22 cellular contexts compared by ENCODE assay signal in genomic region chr6:106372838-106373501, GRCh38. TPM values are rescaled to one million over a fixed set of nuclear protein-coding genes. Genes with fewer than 3 reads are reported as not detected.
DNase-seq lines count a peak whose midpoint lies in the region; ATAC-seq and TF ChIP-seq lines count a peak whose summit lies in the region.
"Had no signal": no experiment of that assay in that cellular context is flagged by ENCODE, and none has a peak within 500 bp of the region (broad histone marks: within the 10 kb centered on the region; RNA-seq: fewer than 3 reads in every experiment).

No MANE protein-coding gene starts in this region.

- H3K27ac Mint-ChIP-seq in T-helper 2 cell treated with Interferon-gamma antibody and Interleukin-4, amounts not matched to agents 5 μg/mL and 100 μg/mL, for 36 hours: peak overlapping the region; percentile 66
- no peak overlapping the region for H3K27ac Mint-ChIP-seq in natural killer cell treated with Interleukin-12 subunit alpha and Interleukin-12 subunit beta and Interleukin-15 and Interleukin-18, amount 100 ng/mL, for 72 hours
- H3K27ac Mint-ChIP-seq: brain, memory B cell had no signal

- H3K36me3 ChIP-seq in body of pancreas (replicated peaks in 1 of 2; ENCODE audit: insufficient read depth in 1 of 2, low read depth in 2 of 2) (no peaks in the 10 kb centered on the region), right atrium auricular region (no peaks in the 10 kb centered on the region)
- H3K36me3 ChIP-seq: adrenal gland, heart left ventricle, Peyer's patch, tibial artery had no signal

- H3K36me3 Mint-ChIP-seq in T-helper 2 cell treated with Interferon-gamma antibody and Interleukin-4, amounts not matched to agents 5 μg/mL and 100 μg/mL, for 36 hours (ENCODE audit: low read depth): no peaks in the 10 kb centered on the region
- no peaks in the 10 kb centered on the region for H3K36me3 Mint-ChIP-seq in natural killer cell treated with Interleukin-12 subunit alpha and Interleukin-12 subunit beta and Interleukin-15 and Interleukin-18, amount 100 ng/mL, for 72 hours
- H3K36me3 Mint-ChIP-seq: brain, memory B cell had no signal

- peaks cover 7% of the 10 kb centered on the region for H3K27me3 Mint-ChIP-seq in T-helper 2 cell treated with Interferon-gamma antibody and Interleukin-4, amounts not matched to agents 5 μg/mL and 100 μg/mL, for 36 hours (ENCODE audit: low read depth)
- peaks cover 11 to 15% of the 10 kb centered on the region in 2 donors for H3K27me3 Mint-ChIP-seq in natural killer cell treated with Interleukin-12 subunit alpha and Interleukin-12 subunit beta and Interleukin-15 and Interleukin-18, amount 100 ng/mL, for 72 hours
- H3K27me3 Mint-ChIP-seq: memory B cell had no signal

- H3K27ac ChIP-seq in body of pancreas: peak overlapping the region in 3 of 4 donors; percentile 12 to 25 (median 23)
- no peak overlapping the region for H3K27ac ChIP-seq in right atrium auricular region
- no peak overlapping the region for H3K27ac ChIP-seq in substantia nigra (ENCODE audit: low read depth, low read length, poor library complexity, severe bottlenecking)
- H3K27ac ChIP-seq: 22Rv1, adrenal gland, C4-2B, heart left ventricle, Peyer's patch, tibial artery had no signal

- no peak overlapping the region for H3K4me3 ChIP-seq in body of pancreas
- H3K4me3 ChIP-seq in right atrium auricular region: no peak overlapping the region
- H3K4me3 ChIP-seq: adrenal gland, heart left ventricle, Peyer's patch, tibial artery had no signal

- peak overlapping the region; percentile 50 for H3K4me3 Mint-ChIP-seq in T-helper 2 cell treated with Interferon-gamma antibody and Interleukin-4, amounts not matched to agents 5 μg/mL and 100 μg/mL, for 36 hours
- H3K4me3 Mint-ChIP-seq in natural killer cell treated with Interleukin-12 subunit alpha and Interleukin-12 subunit beta and Interleukin-15 and Interleukin-18, amount 100 ng/mL, for 72 hours: no peak overlapping the region
- H3K4me3 Mint-ChIP-seq: brain, memory B cell had no signal

- ATAC-seq in body of pancreas: no peak
- no peak for ATAC-seq in natural killer cell treated with Interleukin-12 subunit alpha and Interleukin-12 subunit beta and Interleukin-15 and Interleukin-18, amount 100 ng/mL, for 72 hours
- ATAC-seq: heart left ventricle, left colon had no signal

- no peak for DNase-seq in T-helper 2 cell treated with Interferon-gamma antibody and Interleukin-4, amounts not matched to agents 5 μg/mL and 100 μg/mL, for 36 hours (ENCODE audit: low spot score)
- DNase-seq in T-helper 2 cell (no peak), HT-29 (ENCODE audit: low spot score) (peak; percentile 39), body of pancreas (no peak), kidney tubule cell (ENCODE audit: low spot score) (peak; percentile 86), right atrium auricular region (ENCODE audit: low spot score) (no peak), substantia nigra (lab: John Stamatoyannopoulos, UW) (no peak)
- DNase-seq in natural killer cell treated with Interleukin-12 subunit alpha and Interleukin-12 subunit beta and Interleukin-15 and Interleukin-18, amount 100 ng/mL, for 72 hours (ENCODE audit: low spot score): no peak
- DNase-seq: activated effector memory CD4-positive, alpha-beta T cell treated with anti-CD3 and anti-CD28 coated beads, Interleukin-2, amount 50 U/mL, for 16 hours; adrenal gland; DMS79 treated with DMSO at 0.1 percent for 48 hours; heart left ventricle; left colon; NCI-H2029; Peyer's patch; posterior cingulate gyrus; stimulated activated naive CD4-positive, alpha-beta T cell treated with Interleukin-2 at 50 U/mL for 16 hours; tibial artery had no signal

- TF ChIP-seq POLR2A in body of pancreas (IDR thresholded peaks at IDR 0.05): no peak

- WGBS in body of pancreas, 2 donors: 73 to 76% methylated on average over 4 of the region's 4 CpGs

- H3K27me3 ChIP-seq in body of pancreas (no peaks in the 10 kb centered on the region), right atrium auricular region (no peaks in the 10 kb centered on the region)
- H3K27me3 ChIP-seq: Peyer's patch had no signal

- H3K4me1 Mint-ChIP-seq in T-helper 2 cell treated with Interferon-gamma antibody and Interleukin-4, amounts not matched to agents 5 μg/mL and 100 μg/mL, for 36 hours (ENCODE audit: low read depth): peaks cover 9% of the 10 kb centered on the region
- H3K4me1 Mint-ChIP-seq in natural killer cell treated with Interleukin-12 subunit alpha and Interleukin-12 subunit beta and Interleukin-15 and Interleukin-18, amount 100 ng/mL, for 72 hours (ENCODE audit: low read depth in 2 of 2): no peaks in the 10 kb centered on the region
- H3K4me1 Mint-ChIP-seq: brain had no signal

- no peaks in the 10 kb centered on the region for H3K9me3 Mint-ChIP-seq in T-helper 2 cell treated with Interferon-gamma antibody and Interleukin-4, amounts not matched to agents 5 μg/mL and 100 μg/mL, for 36 hours
- H3K9me3 Mint-ChIP-seq in natural killer cell treated with Interleukin-12 subunit alpha and Interleukin-12 subunit beta and Interleukin-15 and Interleukin-18, amount 100 ng/mL, for 72 hours: no peaks in the 10 kb centered on the region
- H3K9me3 Mint-ChIP-seq: brain, memory B cell had no signal

- H3K9me3 ChIP-seq in body of pancreas: no peaks in the 10 kb centered on the region
- no peaks in the 10 kb centered on the region for H3K9me3 ChIP-seq in right atrium auricular region
- H3K9me3 ChIP-seq: adrenal gland, heart left ventricle, Peyer's patch, tibial artery had no signal

- intact Hi-C loops in body of pancreas (cut with DNase I): no loop called here

- TF ChIP-seq CTCF in body of pancreas (IDR thresholded peaks at IDR 0.05) (no peak), right atrium auricular region (IDR thresholded peaks at IDR 0.05) (no peak)

- H3K4me1 ChIP-seq in body of pancreas (peaks cover 6% of the 10 kb centered on the region), right atrium auricular region (no peaks in the 10 kb centered on the region)
- H3K4me1 ChIP-seq: adrenal gland, heart left ventricle had no signal

RNA-seq across cellular contexts. Expression of gene CRYBG1, which starts 12.5 kb away (rescaled TPM):
- 31.3 and 31.7 TPM in 2 replicates for total RNA-seq in HT-29 (2014; rRNA removed; shearing (Covaris generic))
- total RNA-seq in body of pancreas: 10 to 100 TPM; 10.1 to 11.5 TPM
- total RNA-seq in right atrium auricular region: 1 to 10 TPM; 1.6 to 1.9 TPM
- total RNA-seq in natural killer cell treated with Interleukin-12 subunit alpha and Interleukin-12 subunit beta and Interleukin-15 and Interleukin-18, amount 100 ng/mL, for 72 hours: 10 to 100 TPM in 1 of 2 donors, 1 to 10 TPM in 1; 5.8 to 17.0 TPM

RNA-seq across cellular contexts. Expression of gene ATG5, which starts 47.4 kb away (rescaled TPM):
- 17.0 and 19.8 TPM in 2 replicates for total RNA-seq in HT-29 (2014; rRNA removed; shearing (Covaris generic))
- total RNA-seq in body of pancreas (10 to 100 TPM; 21.1 to 26.5 TPM), right atrium auricular region (10 to 100 TPM; 11.0 to 18.0 TPM)
- total RNA-seq in natural killer cell treated with Interleukin-12 subunit alpha and Interleukin-12 subunit beta and Interleukin-15 and Interleukin-18, amount 100 ng/mL, for 72 hours: 10 to 100 TPM; 41.4 to 59.7 TPM

Comparison
In these comparisons a context has a peak if more than half of its experiments do, and no peak if none do; other contexts are left out.
1. DNase-seq: peak in HT-29 (single experiment) and kidney tubule cell (single experiment); none in T-helper 2 cell treated with Interferon-gamma antibody and Interleukin-4, amounts not matched to agents 5 μg/mL and 100 μg/mL, for 36 hours (single experiment), T-helper 2 cell (0 of 5), body of pancreas (0 of 4), right atrium auricular region (single experiment), substantia nigra (0 of 49) and natural killer cell treated with Interleukin-12 subunit alpha and Interleukin-12 subunit beta and Interleukin-15 and Interleukin-18, amount 100 ng/mL, for 72 hours (single experiment).
2. H3K27ac ChIP-seq: peak in body of pancreas (3 of 4); none in right atrium auricular region (0 of 2) and substantia nigra (single experiment).